ENCODE assay signal across 3 cellular contexts in genomic region chr6:141491684-141492083, GRCh38.
TF ChIP-seq lines count a peak whose summit lies in the region.

No MANE protein-coding gene starts in this region.

TF ChIP-seq in SK-N-SH, 30 proteins besides CTCF, POLR2A, EP300 and RAD21 (continued from another document):
- TF ChIP-seq TAF1 (IDR thresholded peaks at IDR 0.05; ENCODE audit: borderline replicate concordance, low read depth, low read length): no peak
- TF ChIP-seq, protein P1, sequence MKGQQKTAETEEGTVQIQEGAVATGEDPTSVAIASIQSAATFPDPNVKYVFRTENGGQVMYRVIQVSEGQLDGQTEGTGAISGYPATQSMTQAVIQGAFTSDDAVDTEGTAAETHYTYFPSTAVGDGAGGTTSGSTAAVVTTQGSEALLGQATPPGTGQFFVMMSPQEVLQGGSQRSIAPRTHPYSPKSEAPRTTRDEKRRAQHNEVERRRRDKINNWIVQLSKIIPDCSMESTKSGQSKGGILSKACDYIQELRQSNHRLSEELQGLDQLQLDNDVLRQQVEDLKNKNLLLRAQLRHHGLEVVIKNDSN (IDR thresholded peaks at IDR 0.05; ENCODE audit: borderline replicate concordance, low read depth): no peak
- no peak for TF ChIP-seq POLR2AphosphoS5 (IDR thresholded peaks at IDR 0.05; ENCODE audit: low read depth, low read length)
- no peak for TF ChIP-seq SMC3 (IDR thresholded peaks at IDR 0.05; ENCODE audit: low read depth, low read length)
- no peak for TF ChIP-seq GATA2 (CRISPR knock-in tag; IDR thresholded peaks at IDR 0.05)
- TF ChIP-seq CHD2 (IDR thresholded peaks at IDR 0.05; ENCODE audit: low read length, partially characterized antibody): no peak
- TF ChIP-seq YY1 (IDR thresholded peaks at IDR 0.05; ENCODE audit: low read depth): no peak
- TF ChIP-seq MEF2A (IDR thresholded peaks at IDR 0.05; ENCODE audit: borderline replicate concordance, low read depth): no peak

TF ChIP-seq in SK-N-SH treated with all-trans-retinoic acid at 6 μM for 48 hours, 23 proteins besides CTCF, POLR2A, EP300 and RAD21 (continued from another document):
- TF ChIP-seq CREB5 (CRISPR knock-in tag; IDR thresholded peaks at IDR 0.05; ENCODE audit: low read depth) (no peak), RARB (CRISPR knock-in tag; IDR thresholded peaks at IDR 0.05) (no peak), GLIS3 (CRISPR knock-in tag; IDR thresholded peaks at IDR 0.05) (no peak), ZNF70 (CRISPR knock-in tag; IDR thresholded peaks at IDR 0.05) (no peak), ARNTL (CRISPR knock-in tag; IDR thresholded peaks at IDR 0.05; ENCODE audit: borderline replicate concordance, low read depth) (no peak), SNAI2 (CRISPR knock-in tag; IDR thresholded peaks at IDR 0.05) (no peak), ESRRG (CRISPR knock-in tag; IDR thresholded peaks at IDR 0.05) (no peak), TOX (CRISPR knock-in tag; IDR thresholded peaks at IDR 0.05; ENCODE audit: borderline replicate concordance) (no peak), ZFP3 (CRISPR knock-in tag; IDR thresholded peaks at IDR 0.05) (no peak)
- TF ChIP-seq, protein P2, sequence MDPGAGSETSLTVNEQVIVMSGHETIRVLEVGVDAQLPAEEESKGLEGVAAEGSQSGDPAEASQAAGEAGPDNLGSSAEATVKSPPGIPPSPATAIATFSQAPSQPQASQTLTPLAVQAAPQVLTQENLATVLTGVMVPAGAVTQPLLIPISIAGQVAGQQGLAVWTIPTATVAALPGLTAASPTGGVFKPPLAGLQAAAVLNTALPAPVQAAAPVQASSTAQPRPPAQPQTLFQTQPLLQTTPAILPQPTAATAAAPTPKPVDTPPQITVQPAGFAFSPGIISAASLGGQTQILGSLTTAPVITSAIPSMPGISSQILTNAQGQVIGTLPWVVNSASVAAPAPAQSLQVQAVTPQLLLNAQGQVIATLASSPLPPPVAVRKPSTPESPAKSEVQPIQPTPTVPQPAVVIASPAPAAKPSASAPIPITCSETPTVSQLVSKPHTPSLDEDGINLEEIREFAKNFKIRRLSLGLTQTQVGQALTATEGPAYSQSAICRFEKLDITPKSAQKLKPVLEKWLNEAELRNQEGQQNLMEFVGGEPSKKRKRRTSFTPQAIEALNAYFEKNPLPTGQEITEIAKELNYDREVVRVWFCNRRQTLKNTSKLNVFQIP (CRISPR knock-in tag; IDR thresholded peaks at IDR 0.05; ENCODE audit: borderline replicate concordance, low read depth): no peak

TF ChIP-seq in K562, 482 proteins besides CTCF, POLR2A, EP300 and RAD21 (continued from another document):
- TF ChIP-seq CCNT2 (IDR thresholded peaks at IDR 0.05; ENCODE audit: borderline replicate concordance, extremely low read depth, insufficient read length, low read depth, low read length) (no peak), CHAMP1 (IDR thresholded peaks at IDR 0.05) (no peak), ZKSCAN1 (IDR thresholded peaks at IDR 0.05; ENCODE audit: low read depth, low read length) (no peak), E2F5 (CRISPR knock-in tag; IDR thresholded peaks at IDR 0.05) (no peak), CEBPB (tag; IDR thresholded peaks at IDR 0.05) (peak; percentile 46; the same call in 1 of the 2 replicates), CAMTA2 (CRISPR knock-in tag; conservative IDR thresholded peaks at IDR 0.05) (no peak)
